Comparison of ENCODE assay signal across 1 cellular context in genomic region chr1:44775078-44775929, GRCh38.
TF ChIP-seq lines count a peak whose summit lies in the region.

RPS8 (plus strand) TSS chr1:44775540; CDS start chr1:44775597, 57 bp downstream.

TF ChIP-seq in K562, 482 proteins besides CTCF, POLR2A, EP300 and RAD21 (continued from another document and continues in another):
- TF ChIP-seq BRD9 (IDR thresholded peaks at IDR 0.05; ENCODE audit: low read depth, partially characterized antibody) (peak; percentile 98), L3MBTL2 (IDR thresholded peaks at IDR 0.05) (peak; percentile 94), E2F5 (CRISPR knock-in tag; IDR thresholded peaks at IDR 0.05) (peak; percentile 79; the same call in 1 of the 2 replicates), TAL1 (IDR thresholded peaks at IDR 0.05) (peak; percentile 50; the same call in 1 of the 2 replicates), GATAD2A (IDR thresholded peaks at IDR 0.05) (peak; percentile 91), JUND (IDR thresholded peaks at IDR 0.05; ENCODE audit: borderline replicate concordance, low read depth, low read length) (peak; percentile 50; the same call in 1 of the 2 replicates), JUND (tag; IDR thresholded peaks at IDR 0.05; ENCODE audit: borderline replicate concordance, low read depth, low read length) (0 out of 3 replicates have a peak, but pooled peaks have one; percentile 27), CBX3 (IDR thresholded peaks at IDR 0.05; ENCODE audit: borderline replicate concordance in 1 of 2, low read length in 2 of 2) (no peak), GABPA (tag; conservative IDR thresholded peaks at IDR 0.05; ENCODE audit: low read depth) (no peak; the same call in none of the 2 replicates), MITF (IDR thresholded peaks at IDR 0.05) (0 out of 2 replicates have a peak, but pooled peaks have one; percentile 39), HMGXB4 (CRISPR knock-in tag; IDR thresholded peaks at IDR 0.05) (no peak; the same call in 1 of the 2 replicates), NCOR1 (IDR thresholded peaks at IDR 0.05) (peak; percentile 72), ZNF511 (CRISPR knock-in tag; IDR thresholded peaks at IDR 0.05) (peak; percentile 50), RBFOX2 (IDR thresholded peaks at IDR 0.05; ENCODE audit: low read depth, low read length) (peak; percentile 100), NFYB (IDR thresholded peaks at IDR 0.05; ENCODE audit: extremely low read depth, insufficient read length) (no peak), HMBOX1 (IDR thresholded peaks at IDR 0.05) (peak; percentile 28; the same call in 1 of the 2 replicates), FUS (optimal IDR thresholded peaks at IDR 0.05; ENCODE audit: low read depth, low read length) (peak; percentile 79), STAT5B (CRISPR knock-in tag; IDR thresholded peaks at IDR 0.05) (no peak), GABPB1 (CRISPR knock-in tag; IDR thresholded peaks at IDR 0.05) (peak; percentile 77), ZNF184 (CRISPR knock-in tag; IDR thresholded peaks at IDR 0.05) (no peak), ZNF24 (IDR thresholded peaks at IDR 0.05) (no peak), CBX1 (IDR thresholded peaks at IDR 0.05; ENCODE audit: low read depth) (peak; percentile 88), GTF3C2 (IDR thresholded peaks at IDR 0.05; ENCODE audit: borderline replicate concordance, extremely low read depth, insufficient read length) (no peak), MYNN (IDR thresholded peaks at IDR 0.05) (no peak; the same call in 1 of the 2 replicates), MYNN (CRISPR knock-in tag; IDR thresholded peaks at IDR 0.05) (no peak), ZNF551 (CRISPR knock-in tag; IDR thresholded peaks at IDR 0.05) (no peak), ZNF77 (CRISPR knock-in tag; IDR thresholded peaks at IDR 0.05) (no peak; the same call in 1 of the 2 replicates), FOSL1 (tag; conservative IDR thresholded peaks at IDR 0.05) (peak; percentile 77), THRA (IDR thresholded peaks at IDR 0.05) (no peak), ZNF12 (CRISPR knock-in tag; IDR thresholded peaks at IDR 0.05) (no peak; the same call in 1 of the 2 replicates), TCF7L2 (IDR thresholded peaks at IDR 0.05; ENCODE audit: low read depth, low read length) (no peak), PKNOX1 (IDR thresholded peaks at IDR 0.05) (peak; percentile 59), ZNF41 (CRISPR knock-in tag; conservative IDR thresholded peaks at IDR 0.05) (peak; percentile 57), SMAD1 (IDR thresholded peaks at IDR 0.05; ENCODE audit: low read depth, low read length, partially characterized antibody) (peak; percentile 98), ZNF507 (tag; conservative IDR thresholded peaks at IDR 0.05) (no peak), MAFK (IDR thresholded peaks at IDR 0.05; ENCODE audit: low read length) (no peak), CEBPZ (IDR thresholded peaks at IDR 0.05; ENCODE audit: borderline replicate concordance, low read depth, low read length) (no peak), CREB3L1 (IDR thresholded peaks at IDR 0.05; ENCODE audit: borderline replicate concordance, low read depth) (peak; percentile 99), PURB (CRISPR knock-in tag; IDR thresholded peaks at IDR 0.05; ENCODE audit: low read depth) (no peak), MBD2 (IDR thresholded peaks at IDR 0.05; ENCODE audit: borderline replicate concordance, low read depth) (peak; percentile 94), ZBTB11 (CRISPR knock-in tag; IDR thresholded peaks at IDR 0.05) (no peak; a peak in 1 of 6 replicates), ZNF431 (CRISPR knock-in tag; IDR thresholded peaks at IDR 0.05) (peak; percentile 69), ZNF436 (CRISPR knock-in tag; IDR thresholded peaks at IDR 0.05) (peak; percentile 47; the same call in 1 of the 2 replicates), PHF8 (IDR thresholded peaks at IDR 0.05; ENCODE audit: borderline replicate concordance, low read length) (peak; percentile 100)
